Comparison of ENCODE assay signal across 14 cellular contexts in genomic region chr21:46604329-46604974, GRCh38. TPM values are rescaled to one million over a fixed set of nuclear protein-coding genes. Genes with fewer than 3 reads are reported as not detected.
DNase-seq lines count a peak whose midpoint lies in the region; ATAC-seq, FAIRE-seq and TF ChIP-seq lines count a peak whose summit lies in the region.
"Had no signal": no experiment of that assay in that cellular context is flagged by ENCODE, and none has a peak within 500 bp of the region (broad histone marks: within the 10 kb centered on the region; RNA-seq: fewer than 3 reads in every experiment).

No MANE protein-coding gene starts in this region.

- no peak for TF ChIP-seq CTCF in CD4-positive, alpha-beta T cell (IDR thresholded peaks at IDR 0.05)
- TF ChIP-seq CTCF in astrocyte (IDR thresholded peaks at IDR 0.05; ENCODE audit: insufficient read depth, low read depth, low read length) (no peak), A673 (conservative IDR thresholded peaks at IDR 0.05; ENCODE audit: low read depth, low read length) (no peak)

- no peaks in the 10 kb centered on the region for H3K79me2 ChIP-seq in astrocyte (ENCODE audit: insufficient read depth, low read length)

- peak overlapping the region; percentile 57 for H2AFZ ChIP-seq in astrocyte (ENCODE audit: low read depth, low read length)

- no peak for DNase-seq in CD4-positive, alpha-beta T cell
- DNase-seq in HEK293T (ENCODE audit: extremely low spot score) (no peak), astrocyte (ENCODE audit: low read depth) (no peak), AML-193 (lab: John Stamatoyannopoulos, UW) (no peak), NOMO-1 (lab: John Stamatoyannopoulos, UW; ENCODE audit: unreplicated experiment in 2 of 2) (no peak), A673 (ENCODE audit: low spot score) (no peak)
- no peak for DNase-seq in naive thymus-derived CD8-positive, alpha-beta T cell
- DNase-seq: activated effector memory CD4-positive, alpha-beta T cell treated with Interleukin-2 at 50 U/mL for 16 hours; effector CD8-positive, alpha-beta T cell; HFFc6; MM.1S had no signal

- H3K4me3 ChIP-seq in astrocyte (ENCODE audit: insufficient read depth, low read depth, low read length), result no peak overlapping the region
- H3K4me3 ChIP-seq in A673 (ENCODE audit: low read depth, low read length, poor library complexity, severe bottlenecking), result no peak overlapping the region
- H3K4me3 ChIP-seq: body of pancreas had no signal

- H3K27me3 Mint-ChIP-seq in CD4-positive, alpha-beta T cell, result no peaks in the 10 kb centered on the region
- no peaks in the 10 kb centered on the region for H3K27me3 Mint-ChIP-seq in astrocyte (ENCODE audit: low read depth, unreplicated experiment)
- no peaks in the 10 kb centered on the region for H3K27me3 Mint-ChIP-seq in naive thymus-derived CD8-positive, alpha-beta T cell

- H3K9me3 ChIP-seq in CD4-positive, alpha-beta T cell (ENCODE audit: control insufficient read depth, low read length), result no peaks in the 10 kb centered on the region
- no peaks in the 10 kb centered on the region for H3K9me3 ChIP-seq in astrocyte (ENCODE audit: insufficient read depth, low read depth, low read length)
- H3K9me3 ChIP-seq in A673 (ENCODE audit: low read depth, low read length, poor library complexity, severe bottlenecking), result no peaks in the 10 kb centered on the region
- H3K9me3 ChIP-seq: BE2C, body of pancreas had no signal

- FAIRE-seq in astrocyte (lab: Jason Lieb, UNC), result no peak

- BruUV-seq in A673 (replicated peaks; lab: Mats Ljungman, UMichigan), result no TSS peak

- CTCF ChIA-PET in CD4-positive, alpha-beta T cell (lab: Charles Lee), result no interaction called here
- CTCF ChIA-PET in HEK293T (lab: Yijun Ruan, JAX), result interaction anchor here (0.6 kb wide), 1 partner anchor 9 kb away, joined by 3 read pairs; no protein-coding TSS in a partner anchor
- CTCF ChIA-PET in A673 (lab: Charles Lee), result no interaction called here

- H3K27ac Mint-ChIP-seq in CD4-positive, alpha-beta T cell, result peak overlapping the region; percentile 64
- H3K27ac Mint-ChIP-seq in astrocyte (ENCODE audit: unreplicated experiment), result no peak overlapping the region
- peak overlapping the region; percentile 82 to 95 (median 93) for H3K27ac Mint-ChIP-seq in naive thymus-derived CD8-positive, alpha-beta T cell
- H3K27ac Mint-ChIP-seq: HFFc6 had no signal

- no peak overlapping the region for H3K4me3 Mint-ChIP-seq in CD4-positive, alpha-beta T cell
- no peak overlapping the region for H3K4me3 Mint-ChIP-seq in astrocyte (ENCODE audit: unreplicated experiment)
- H3K4me3 Mint-ChIP-seq in naive thymus-derived CD8-positive, alpha-beta T cell, result peak overlapping the region; percentile 62 to 92 (median 85)
- H3K4me3 Mint-ChIP-seq: HFFc6 had no signal

- intact Hi-C loops in CD4-positive, alpha-beta T cell (cut with DNase I, micrococcal nuclease), result no loop called here
- intact Hi-C loops in A673 (cut with micrococcal nuclease; ENCODE audit: unreplicated experiment), result no loop called here

- H3K9ac ChIP-seq in astrocyte (ENCODE audit: low read length), result no peak overlapping the region

- no peak for ATAC-seq in CD4-positive, alpha-beta T cell (ENCODE audit: poor library complexity)
- ATAC-seq in naive thymus-derived CD8-positive, alpha-beta T cell, result peak; percentile 28 to 31
- ATAC-seq in HG02623 (IDR thresholded peaks at IDR 0.05; ENCODE audit: unreplicated experiment), result no peak

- no peaks in the 10 kb centered on the region for H3K27me3 ChIP-seq in CD4-positive, alpha-beta T cell (ENCODE audit: control insufficient read depth, insufficient read depth, low read length)
- H3K27me3 ChIP-seq in astrocyte (ENCODE audit: insufficient read depth, low read length) (peaks cover 3% of the 10 kb centered on the region), A673 (replicated peaks; ENCODE audit: insufficient read depth, low read depth, low read length, poor library complexity) (no peaks in the 10 kb centered on the region)
- H3K27me3 ChIP-seq: BE2C, body of pancreas had no signal

- H3K36me3 Mint-ChIP-seq in CD4-positive, alpha-beta T cell (ENCODE audit: low read depth), result no peaks in the 10 kb centered on the region
- no peaks in the 10 kb centered on the region for H3K36me3 Mint-ChIP-seq in astrocyte (ENCODE audit: low read depth, unreplicated experiment)
- peaks cover 0 to 11% (median 0%) of the 10 kb centered on the region in 3 donors for H3K36me3 Mint-ChIP-seq in naive thymus-derived CD8-positive, alpha-beta T cell

- peaks cover 66% of the 10 kb centered on the region for H3K4me1 Mint-ChIP-seq in CD4-positive, alpha-beta T cell (ENCODE audit: low read depth)
- peaks cover 20% of the 10 kb centered on the region for H3K4me1 Mint-ChIP-seq in astrocyte (ENCODE audit: low read depth, unreplicated experiment)
- peaks cover 39 to 79% (median 64%) of the 10 kb centered on the region in 4 donors for H3K4me1 Mint-ChIP-seq in naive thymus-derived CD8-positive, alpha-beta T cell

- no peaks in the 10 kb centered on the region for H4K20me1 ChIP-seq in astrocyte (ENCODE audit: insufficient read depth, low read length)

- H3K36me3 ChIP-seq in astrocyte (ENCODE audit: insufficient read depth, low read length), result no peaks in the 10 kb centered on the region
- H3K36me3 ChIP-seq in A673 (ENCODE audit: insufficient read depth, low read length, poor library complexity, severe bottlenecking), result no peaks in the 10 kb centered on the region
- H3K36me3 ChIP-seq: BE2C had no signal

- H3K9me3 Mint-ChIP-seq in CD4-positive, alpha-beta T cell, result no peaks in the 10 kb centered on the region
- no peaks in the 10 kb centered on the region for H3K9me3 Mint-ChIP-seq in astrocyte (ENCODE audit: unreplicated experiment)
- peaks cover 0 to 1% (median 0%) of the 10 kb centered on the region in 9 donors for H3K9me3 Mint-ChIP-seq in naive thymus-derived CD8-positive, alpha-beta T cell
- H3K9me3 Mint-ChIP-seq: HFFc6 had no signal

- no peak overlapping the region for H3K27ac ChIP-seq in CD4-positive, alpha-beta T cell (ENCODE audit: low read depth, low read length)
- no peak overlapping the region for H3K27ac ChIP-seq in astrocyte (ENCODE audit: low read depth, low read length)
- H3K27ac ChIP-seq in A673 (ENCODE audit: low read depth, low read length, poor library complexity, severe bottlenecking), result no peak overlapping the region

- POLR2A ChIA-PET in CD4-positive, alpha-beta T cell (lab: Charles Lee), result interaction anchor here (0.7 to 2.9 kb wide), 5 partner anchors 11 to 145 kb away, joined by 4 to 18 read pairs (median 5); partner anchors contain the start of gene PRMT2
- POLR2A ChIA-PET in HEK293T (lab: Yijun Ruan, JAX) (no interaction called here), A673 (lab: Charles Lee; ENCODE audit: low non-redundant PET) (no interaction called here)
- POLR2A ChIA-PET in naive thymus-derived CD8-positive, alpha-beta T cell (lab: Charles Lee), result interaction anchor here (0.9 to 6.8 kb wide), 10 partner anchors 9 to 179 kb away, joined by 6 to 168 read pairs (median 20); partner anchors contain the start of gene PRMT2

- H3K4me2 ChIP-seq in astrocyte (ENCODE audit: low read length), result no peak overlapping the region

- peaks cover 2% of the 10 kb centered on the region for H3K4me1 ChIP-seq in astrocyte (ENCODE audit: insufficient read depth, low read length)
- H3K4me1 ChIP-seq in A673 (ENCODE audit: insufficient read depth, low read length, poor library complexity, severe bottlenecking), result peaks cover 8% of the 10 kb centered on the region

TF ChIP-seq in HEK293T, 16 proteins besides CTCF, POLR2A, EP300 and RAD21:
- peak; percentile 76 for TF ChIP-seq PKNOX1 (IDR thresholded peaks at IDR 0.05)
- TF ChIP-seq BHLHE40 (IDR thresholded peaks at IDR 0.05; ENCODE audit: borderline replicate concordance), result no peak

RNA-seq across cellular contexts. Expression of gene S100B, which starts 0.4 kb away (rescaled TPM):
- under 1 TPM; 0.47 to 0.52 TPM for total RNA-seq in CD4-positive, alpha-beta T cell
- total RNA-seq in astrocyte (1.0 and 2.0 TPM in 2 replicates), A673 (2021) (not detected in 2 replicates)
- 10 to 100 TPM; 73.4 to 73.5 TPM for total RNA-seq in naive thymus-derived CD8-positive, alpha-beta T cell
- 100 to 1,000 TPM in 2 of 3 donors, 10 to 100 TPM in 1; 92.4 to 271 (median 227) TPM for polyA plus RNA-seq in naive thymus-derived CD8-positive, alpha-beta T cell
- total RNA-seq: HFFc6 had no signal

RNA-seq across cellular contexts. Expression of gene PRMT2, which starts 31.0 kb away (rescaled TPM):
- 100 to 1,000 TPM in 1 of 2 experiments, 10 to 100 TPM in 1; 97.1 to 101 TPM for total RNA-seq in CD4-positive, alpha-beta T cell
- total RNA-seq in astrocyte (105 and 106 TPM in 2 replicates), A673 (2021) (86.4 and 88.0 TPM in 2 replicates)
- total RNA-seq in naive thymus-derived CD8-positive, alpha-beta T cell, result 100 to 1,000 TPM; 369 to 376 TPM
- polyA plus RNA-seq in naive thymus-derived CD8-positive, alpha-beta T cell, result 100 to 1,000 TPM; 358 to 485 (median 396) TPM

Comparison
In these comparisons a context has a peak if more than half of its experiments do, and no peak if none do; other contexts are left out.
1. ATAC-seq: peak in naive thymus-derived CD8-positive, alpha-beta T cell (2 of 2); none in CD4-positive, alpha-beta T cell (single experiment) and HG02623 (single experiment).
2. H3K4me3 Mint-ChIP-seq: peak in naive thymus-derived CD8-positive, alpha-beta T cell (10 of 10); none in CD4-positive, alpha-beta T cell (single experiment) and astrocyte (single experiment).
3. RNA of gene S100B, which starts 0.4 kb away (total RNA-seq): 73.4 to 73.5 TPM in naive thymus-derived CD8-positive, alpha-beta T cell; 1.0 to 2.0 TPM in astrocyte, 0.47 to 0.52 TPM in CD4-positive, alpha-beta T cell and not detected in A673; every median in the first group is over 10 times any median in the second.
4. POLR2A ChIA-PET loops: an anchor here in CD4-positive, alpha-beta T cell (0.7 to 2.9 kb wide) and naive thymus-derived CD8-positive, alpha-beta T cell (0.9 to 6.8 kb wide); none called in HEK293T and A673.